In the genomic region with DNA sequence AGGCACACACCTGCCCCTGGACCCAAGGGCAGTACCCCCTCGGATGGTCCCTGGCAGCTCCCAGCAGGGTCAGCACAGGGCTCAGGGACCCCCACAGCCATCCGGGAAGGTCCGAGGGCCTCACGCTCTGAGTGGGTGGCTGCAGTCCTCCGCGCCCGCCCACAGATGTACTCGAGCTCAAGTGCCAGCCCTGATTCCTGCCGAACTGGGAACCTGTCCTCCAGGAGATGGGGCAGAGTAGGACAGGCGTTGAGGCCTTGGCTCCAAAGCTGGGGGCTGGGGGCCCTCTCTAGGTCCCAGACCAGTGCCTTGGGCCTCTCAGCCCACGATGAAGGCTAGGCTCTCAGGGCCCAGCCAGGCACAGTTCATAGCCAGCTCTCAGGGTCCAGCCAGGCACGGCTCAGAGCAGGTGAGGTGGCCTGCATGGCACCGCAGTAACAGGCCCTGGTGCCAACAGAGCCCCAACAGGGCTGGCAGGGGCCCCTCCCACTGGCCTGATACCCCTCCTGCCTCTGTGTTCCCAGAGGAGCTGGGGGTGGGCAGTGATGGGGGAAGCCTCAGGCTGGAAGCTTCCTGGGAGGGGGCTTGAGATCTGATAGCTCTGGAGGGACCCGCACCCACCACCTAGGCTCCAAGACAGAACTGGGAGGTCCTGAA, we compare ENCODE assay signal across 24 cellular contexts. TPM values are rescaled to one million over a fixed set of nuclear protein-coding genes. Genes with fewer than 3 reads are reported as not detected.
"Had no signal": no experiment of that assay in that cellular context is flagged by ENCODE, and none has a peak within 500 bp of the region (broad histone marks: within the 10 kb centered on the region; RNA-seq: fewer than 3 reads in every experiment).

No MANE protein-coding gene starts in this region.

- H3K4me1 ChIP-seq: breast epithelium, prostate gland, uterus had no signal

- H3K27ac ChIP-seq: breast epithelium, prostate gland, uterus, WERI-Rb-1 had no signal

- ATAC-seq: left colon, right cardiac atrium, T-helper 17 cell had no signal

- H3K4me3 ChIP-seq: breast epithelium, esophagus squamous epithelium, prostate gland, uterus had no signal

- H3K36me3 ChIP-seq: breast epithelium, esophagus squamous epithelium, prostate gland, stomach, uterus, WERI-Rb-1 had no signal

- DNase-seq: activated CD4-positive, alpha-beta T cell treated with anti-CD3 and anti-CD28 coated beads for 1 hour; activated gamma-delta T cell; cerebellar nuclear complex; effector memory CD4-positive, alpha-beta T cell; esophagus squamous epithelium; left colon; mammary epithelial cell; nephron progenitor cell; right cardiac atrium; stimulated activated CD4-positive, alpha-beta T cell treated with anti-CD3 and anti-CD28 coated beads, Interleukin-4, amount 100 ng/mL, for 1 hour; stomach; T-helper 17 cell; uterus; WERI-Rb-1 had no signal

- H3K27me3 ChIP-seq: breast epithelium, stomach, uterus had no signal

- H3K9me3 ChIP-seq: breast epithelium, esophagus squamous epithelium, prostate gland, stomach, uterus had no signal

RNA-seq across cellular contexts. Expression of a gene that starts 35.5 kb away (rescaled TPM):
- total RNA-seq: activated CD8-positive, alpha-beta memory T cell treated with anti-CD3 and anti-CD28 coated beads for 36 hours; astrocyte; breast epithelium; endothelial cell of umbilical vein; esophagus squamous epithelium; glomerular endothelial cell; left colon; mammary epithelial cell; myocyte; omental fat pad; prostate gland; right cardiac atrium; stomach; T-helper 17 cell; uterus had no signal
- polyA plus RNA-seq: adipose tissue, endothelial cell of umbilical vein, mammary epithelial cell, right cardiac atrium, small intestine, stomach had no signal
